Comparison of ENCODE assay signal across 16 cellular contexts in the genomic region with DNA sequence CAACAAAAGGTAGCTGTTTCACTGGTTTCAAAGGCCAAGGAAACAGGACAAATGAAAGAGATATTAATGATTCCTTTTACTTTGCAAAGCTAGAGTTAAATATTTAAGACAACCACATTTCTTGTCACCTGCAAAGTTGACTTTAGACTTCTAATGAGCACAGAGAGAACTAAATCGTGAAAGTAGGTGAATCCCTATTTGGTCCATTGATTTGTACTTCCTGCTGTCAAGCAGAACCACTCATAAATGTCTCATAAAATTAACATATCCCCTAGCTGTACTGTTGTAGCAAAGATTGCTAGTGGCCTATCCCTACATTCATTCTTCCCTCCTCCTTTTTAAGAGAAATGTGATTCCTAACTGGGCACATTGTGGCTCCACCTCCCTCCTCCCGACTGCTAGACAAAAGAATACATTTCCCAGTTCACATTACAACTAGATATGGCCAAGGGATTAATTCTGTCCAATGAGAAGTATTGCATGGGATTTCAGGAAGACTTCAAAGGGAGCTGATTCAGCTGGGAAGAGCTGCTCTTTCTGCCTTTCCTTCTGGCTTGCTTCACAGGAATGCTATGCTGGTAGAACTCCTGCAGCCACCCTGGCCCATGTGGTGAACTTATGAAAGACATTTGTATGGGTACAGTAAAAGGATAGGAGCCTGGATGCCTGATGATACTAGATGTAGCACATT.
DNase-seq lines count a peak whose midpoint lies in the region; ATAC-seq, FAIRE-seq and TF ChIP-seq lines count a peak whose summit lies in the region.
"Had no signal": no experiment of that assay in that cellular context is flagged by ENCODE, and none has a peak within 500 bp of the region (broad histone marks: within the 10 kb centered on the region; RNA-seq: fewer than 3 reads in every experiment).

No MANE protein-coding gene starts in this region.

- H3K4me1 Mint-ChIP-seq in naive B cell (peaks cover 19 to 42% (median 28%) of the 10 kb centered on the region in 3 donors), T-cell (no peaks in the 10 kb centered on the region)
- no peaks in the 10 kb centered on the region for H3K4me1 Mint-ChIP-seq in activated T-cell treated with anti-CD3 and anti-CD28 coated beads, Interleukin-2, amount 50 U/mL, for 72 hours (ENCODE audit: low read depth)
- H3K4me1 Mint-ChIP-seq: immature natural killer cell had no signal

- H3K4me1 ChIP-seq in prostate gland (replicated peaks), result no peaks in the 10 kb centered on the region
- H3K4me1 ChIP-seq: breast epithelium, uterus had no signal

- peak; percentile 47 for ATAC-seq in HG02610 (IDR thresholded peaks at IDR 0.05; ENCODE audit: unreplicated experiment)
- peak; percentile 64 to 71 for ATAC-seq in naive B cell (ENCODE audit: low read depth in 2 of 2)
- ATAC-seq in activated T-cell treated with anti-CD3 and anti-CD28 coated beads, Interleukin-2, amount 50 U/mL, for 72 hours (replicated peaks in 1 of 2), result no peak
- ATAC-seq in T-cell (replicated peaks in 1 of 4), result no peak

- POLR2A ChIA-PET in T-cell (lab: Charles Lee), result no interaction called here

- peak; percentile 35 for FAIRE-seq in GM18507 (lab: Jason Lieb, UNC)
- FAIRE-seq: GM12892 had no signal

- H3K27me3 Mint-ChIP-seq in naive B cell (no peaks in the 10 kb centered on the region), T-cell (no peaks in the 10 kb centered on the region)
- H3K27me3 Mint-ChIP-seq in activated T-cell treated with anti-CD3 and anti-CD28 coated beads, Interleukin-2, amount 50 U/mL, for 72 hours (ENCODE audit: low read depth), result no peaks in the 10 kb centered on the region

- 14% methylated on average over 2 of the region's 2 CpGs for WGBS in prostate gland
- 51 to 66% methylated on average over 2 of the region's 2 CpGs for WGBS in lower leg skin, 2 donors

- TF ChIP-seq POLR2A in prostate gland (IDR thresholded peaks at IDR 0.05) (no peak), lower leg skin (IDR thresholded peaks at IDR 0.05) (no peak)

- H3K36me3 Mint-ChIP-seq in naive B cell (no peaks in the 10 kb centered on the region), T-cell (no peaks in the 10 kb centered on the region)
- no peaks in the 10 kb centered on the region for H3K36me3 Mint-ChIP-seq in activated T-cell treated with anti-CD3 and anti-CD28 coated beads, Interleukin-2, amount 50 U/mL, for 72 hours (ENCODE audit: insufficient read depth in 2 of 2)

- no peaks in the 10 kb centered on the region for H3K27me3 ChIP-seq in prostate gland (replicated peaks; ENCODE audit: insufficient read depth)
- H3K27me3 ChIP-seq: breast epithelium, MG63, uterus had no signal

- H3K9me3 Mint-ChIP-seq in naive B cell (peaks cover 0 to 6% (median 0%) of the 10 kb centered on the region in 7 donors), T-cell (peaks cover 0 to 3% (median 0%) of the 10 kb centered on the region in 3 donors)
- H3K9me3 Mint-ChIP-seq in activated T-cell treated with anti-CD3 and anti-CD28 coated beads, Interleukin-2, amount 50 U/mL, for 72 hours, result no peaks in the 10 kb centered on the region

- peak overlapping the region in 6 of 8 donors; percentile 4 to 78 (median 40) for H3K4me3 Mint-ChIP-seq in naive B cell
- no peak overlapping the region for H3K4me3 Mint-ChIP-seq in activated T-cell treated with anti-CD3 and anti-CD28 coated beads, Interleukin-2, amount 50 U/mL, for 72 hours
- no peak overlapping the region for H3K4me3 Mint-ChIP-seq in T-cell
- H3K4me3 Mint-ChIP-seq: immature natural killer cell had no signal

- H3K9me3 ChIP-seq in prostate gland, result no peaks in the 10 kb centered on the region
- H3K9me3 ChIP-seq: breast epithelium, MG63, uterus had no signal

- DNase-seq in GM18507 (ENCODE audit: extremely low spot score, insufficient read length, low read depth) (no peak), amniotic epithelial cell (ENCODE audit: low read depth) (peak; percentile 41), naive B cell (peak; percentile 10), prostate gland (ENCODE audit: low spot score) (no peak), lower leg skin (ENCODE audit: low spot score in 2 of 2) (no peak), T-cell (no peak)
- no peak for DNase-seq in activated T-cell treated with anti-CD3 and anti-CD28 coated beads, Interleukin-2, amount 50 U/mL, for 72 hours
- DNase-seq: activated T-cell treated with anti-CD3 and anti-CD28 coated beads, Interleukin-2, amount 50 U/mL, for 48 hours; erythroblast; immature natural killer cell; MG63; NCI-H69; uterus had no signal

- no peak overlapping the region for H3K4me3 ChIP-seq in prostate gland
- no peak overlapping the region for H3K4me3 ChIP-seq in lower leg skin (ENCODE audit: low read depth, poor library complexity, severe bottlenecking)
- H3K4me3 ChIP-seq: breast epithelium, MG63, uterus had no signal

- no peaks in the 10 kb centered on the region for H3K36me3 ChIP-seq in prostate gland
- H3K36me3 ChIP-seq: breast epithelium, MG63, uterus had no signal

- intact Hi-C loops in prostate gland (cut with DNase I), result no loop called here
- intact Hi-C loops in lower leg skin (cut with DNase I; ENCODE audit: low total_unique reads), result no loop called here

- no peak for TF ChIP-seq CTCF in prostate gland (IDR thresholded peaks at IDR 0.05)
- TF ChIP-seq CTCF in lower leg skin (IDR thresholded peaks at IDR 0.05), result no peak

- H3K27ac ChIP-seq in prostate gland, result no peak overlapping the region
- H3K27ac ChIP-seq: breast epithelium, uterus had no signal

- CTCF ChIA-PET in T-cell (lab: Charles Lee), result no interaction called here

- H3K27ac Mint-ChIP-seq in naive B cell (peak overlapping the region in 5 of 6 donors; percentile 59 to 90 (median 82)), T-cell (no peak overlapping the region)
- H3K27ac Mint-ChIP-seq in activated T-cell treated with anti-CD3 and anti-CD28 coated beads, Interleukin-2, amount 50 U/mL, for 72 hours, result no peak overlapping the region
- H3K27ac Mint-ChIP-seq: immature natural killer cell had no signal

Comparison
In these comparisons a context has a peak if more than half of its experiments do, and no peak if none do; other contexts are left out.
1. DNase-seq: peak in amniotic epithelial cell (single experiment) and naive B cell (single experiment); none in GM18507 (single experiment), activated T-cell treated with anti-CD3 and anti-CD28 coated beads, Interleukin-2, amount 50 U/mL, for 72 hours (0 of 2), prostate gland (single experiment), lower leg skin (0 of 2) and T-cell (0 of 34).
2. ATAC-seq: peak in HG02610 (single experiment) and naive B cell (2 of 2); none in activated T-cell treated with anti-CD3 and anti-CD28 coated beads, Interleukin-2, amount 50 U/mL, for 72 hours (0 of 2) and T-cell (0 of 4).
3. H3K27ac Mint-ChIP-seq: peak in naive B cell (5 of 6); none in activated T-cell treated with anti-CD3 and anti-CD28 coated beads, Interleukin-2, amount 50 U/mL, for 72 hours (single experiment) and T-cell (0 of 2).
4. H3K4me3 Mint-ChIP-seq: peak in naive B cell (6 of 8); none in activated T-cell treated with anti-CD3 and anti-CD28 coated beads, Interleukin-2, amount 50 U/mL, for 72 hours (0 of 2) and T-cell (0 of 3).